ENCODE assay signal across 15 cellular contexts in the genomic region with DNA sequence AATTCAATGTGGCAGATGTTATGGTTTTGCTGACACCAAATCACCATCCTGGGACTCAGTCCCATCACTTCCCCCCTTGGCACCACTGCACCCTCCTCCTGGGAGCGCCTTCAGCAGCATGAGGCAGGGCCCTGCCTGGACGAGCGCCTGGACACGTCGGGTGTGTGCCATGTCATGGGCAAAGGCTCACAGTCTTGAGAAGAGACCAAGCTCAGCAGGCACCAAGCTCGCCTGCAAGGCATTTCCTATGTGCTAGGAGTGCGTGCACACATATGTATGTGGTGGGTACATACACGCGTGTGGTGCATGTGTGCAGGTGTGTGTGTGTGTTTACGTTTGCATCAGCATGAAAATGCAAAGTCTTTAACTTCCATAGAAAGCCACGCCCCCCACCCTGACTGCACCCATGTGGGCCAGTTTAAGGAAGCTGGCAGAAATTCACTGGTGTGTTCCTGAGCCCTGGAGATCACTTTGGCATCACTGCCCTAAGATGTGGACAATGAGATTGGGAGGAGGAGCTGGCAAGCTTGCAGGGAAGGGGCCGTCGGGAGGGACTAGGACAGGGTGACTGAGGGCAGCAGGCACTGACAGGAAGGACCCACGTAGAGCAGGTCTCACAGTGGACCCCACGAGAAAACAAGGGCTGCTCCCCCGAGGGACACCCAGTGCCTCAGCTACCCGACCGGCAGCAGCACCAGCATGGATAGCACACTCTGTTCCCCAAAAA.
DNase-seq lines count a peak whose midpoint lies in the region; ATAC-seq lines count a peak whose summit lies in the region.
"Had no signal": no experiment of that assay in that cellular context is flagged by ENCODE, and none has a peak within 500 bp of the region (broad histone marks: within the 10 kb centered on the region; RNA-seq: fewer than 3 reads in every experiment).

No MANE protein-coding gene starts in this region.

- intact Hi-C loops in activated CD4-positive, alpha-beta memory T cell treated with anti-CD3 and anti-CD28 coated beads for 36 hours (cut with micrococcal nuclease) = no loop called here
- intact Hi-C loops in posterior vena cava (cut with DNase I) = no loop called here

- no peaks in the 10 kb centered on the region for H3K4me1 Mint-ChIP-seq in activated CD4-positive, alpha-beta memory T cell treated with anti-CD3 and anti-CD28 coated beads for 36 hours (ENCODE audit: low read depth)
- no peaks in the 10 kb centered on the region for H3K4me1 Mint-ChIP-seq in activated CD4-positive, alpha-beta memory T cell treated with anti-CD3 and anti-CD28 coated beads, Interleukin-2, amount 10 ng/mL, durations not matched to agents 7 days and 5 days
- H3K4me1 Mint-ChIP-seq: B cell had no signal

- no peak overlapping the region for H3K4me3 Mint-ChIP-seq in activated CD4-positive, alpha-beta memory T cell treated with anti-CD3 and anti-CD28 coated beads for 36 hours
- H3K4me3 Mint-ChIP-seq in activated CD4-positive, alpha-beta memory T cell treated with anti-CD3 and anti-CD28 coated beads, Interleukin-2, amount 10 ng/mL, durations not matched to agents 7 days and 5 days = no peak overlapping the region
- H3K4me3 Mint-ChIP-seq: B cell, GM23338 had no signal

- no peaks in the 10 kb centered on the region for H3K36me3 Mint-ChIP-seq in activated CD4-positive, alpha-beta memory T cell treated with anti-CD3 and anti-CD28 coated beads for 36 hours
- H3K36me3 Mint-ChIP-seq in activated CD4-positive, alpha-beta memory T cell treated with anti-CD3 and anti-CD28 coated beads, Interleukin-2, amount 10 ng/mL, durations not matched to agents 7 days and 5 days (ENCODE audit: low read depth) = no peaks in the 10 kb centered on the region

- H3K4me3 ChIP-seq in H7 (ENCODE audit: insufficient read depth, low read depth, low read length) = no peak overlapping the region
- H3K4me3 ChIP-seq: GM23338 had no signal

- H3K27me3 ChIP-seq in H7 (ENCODE audit: control insufficient read depth, insufficient read depth, low read length) = no peaks in the 10 kb centered on the region; the same call in none of the 2 replicates

- peak; percentile 6 for DNase-seq in activated CD4-positive, alpha-beta memory T cell treated with anti-CD3 and anti-CD28 coated beads for 36 hours
- no peak for DNase-seq in activated CD4-positive, alpha-beta memory T cell treated with anti-CD3 and anti-CD28 coated beads, Interleukin-2, amount 10 ng/mL, durations not matched to agents 7 days and 5 days
- DNase-seq in H7 (peak; percentile 24), iPS-NIHi11 (ENCODE audit: low spot score) (peak; percentile 3), posterior vena cava (ENCODE audit: low spot score) (peak; percentile 63)
- no peak for DNase-seq in stimulated activated CD4-positive, alpha-beta T cell treated with anti-CD3 and anti-CD28 coated beads, Interleukin-1b, Interleukin-23, amount 100 ng/mL, for 48 hours
- DNase-seq in stimulated activated naive CD4-positive, alpha-beta T cell (lab: John Stamatoyannopoulos, UW) = no peak
- DNase-seq: GF-D8, NCI-H1105 treated with DMSO at 0.1 percent for 48 hours, NCI-H1694, NCI-H2081 treated with DMSO at 0.1 percent for 48 hours had no signal

- CTCF ChIA-PET in activated CD4-positive, alpha-beta memory T cell treated with anti-CD3 and anti-CD28 coated beads for 36 hours (lab: Charles Lee) = no interaction called here
- CTCF ChIA-PET in activated CD4-positive, alpha-beta memory T cell treated with anti-CD3 and anti-CD28 coated beads, Interleukin-2, amount 10 ng/mL, durations not matched to agents 7 days and 5 days (lab: Charles Lee) = no interaction called here

- no peaks in the 10 kb centered on the region for H3K27me3 Mint-ChIP-seq in activated CD4-positive, alpha-beta memory T cell treated with anti-CD3 and anti-CD28 coated beads for 36 hours
- H3K27me3 Mint-ChIP-seq in activated CD4-positive, alpha-beta memory T cell treated with anti-CD3 and anti-CD28 coated beads, Interleukin-2, amount 10 ng/mL, durations not matched to agents 7 days and 5 days = no peaks in the 10 kb centered on the region

- POLR2A ChIA-PET in activated CD4-positive, alpha-beta memory T cell treated with anti-CD3 and anti-CD28 coated beads for 36 hours (lab: Charles Lee) = no interaction called here
- POLR2A ChIA-PET in activated CD4-positive, alpha-beta memory T cell treated with anti-CD3 and anti-CD28 coated beads, Interleukin-2, amount 10 ng/mL, durations not matched to agents 7 days and 5 days (lab: Charles Lee) = no interaction called here

- H3K27ac Mint-ChIP-seq in activated CD4-positive, alpha-beta memory T cell treated with anti-CD3 and anti-CD28 coated beads for 36 hours = no peak overlapping the region
- H3K27ac Mint-ChIP-seq in activated CD4-positive, alpha-beta memory T cell treated with anti-CD3 and anti-CD28 coated beads, Interleukin-2, amount 10 ng/mL, durations not matched to agents 7 days and 5 days = no peak overlapping the region
- H3K27ac Mint-ChIP-seq: B cell, GM23338 had no signal

- H3K36me3 ChIP-seq in H7 (replicated peaks; ENCODE audit: control insufficient read depth, insufficient read depth, low read length) = no peaks in the 10 kb centered on the region

- peaks cover 3% of the 10 kb centered on the region for H3K9me3 Mint-ChIP-seq in activated CD4-positive, alpha-beta memory T cell treated with anti-CD3 and anti-CD28 coated beads for 36 hours
- peaks cover 6% of the 10 kb centered on the region for H3K9me3 Mint-ChIP-seq in activated CD4-positive, alpha-beta memory T cell treated with anti-CD3 and anti-CD28 coated beads, Interleukin-2, amount 10 ng/mL, durations not matched to agents 7 days and 5 days

- ATAC-seq in esophagus mucosa = no peak
- ATAC-seq: GM23338, Panc1 had no signal

Comparison
In these comparisons a context has a peak if more than half of its experiments do, and no peak if none do; other contexts are left out.
1. DNase-seq: peak in activated CD4-positive, alpha-beta memory T cell treated with anti-CD3 and anti-CD28 coated beads for 36 hours (single experiment), H7 (single experiment), iPS-NIHi11 (single experiment) and posterior vena cava (single experiment); none in activated CD4-positive, alpha-beta memory T cell treated with anti-CD3 and anti-CD28 coated beads, Interleukin-2, amount 10 ng/mL, durations not matched to agents 7 days and 5 days (single experiment), stimulated activated CD4-positive, alpha-beta T cell treated with anti-CD3 and anti-CD28 coated beads, Interleukin-1b, Interleukin-23, amount 100 ng/mL, for 48 hours (single experiment) and stimulated activated naive CD4-positive, alpha-beta T cell (0 of 6).